Comparison of ENCODE assay signal across 16 cellular contexts in the genomic region with DNA sequence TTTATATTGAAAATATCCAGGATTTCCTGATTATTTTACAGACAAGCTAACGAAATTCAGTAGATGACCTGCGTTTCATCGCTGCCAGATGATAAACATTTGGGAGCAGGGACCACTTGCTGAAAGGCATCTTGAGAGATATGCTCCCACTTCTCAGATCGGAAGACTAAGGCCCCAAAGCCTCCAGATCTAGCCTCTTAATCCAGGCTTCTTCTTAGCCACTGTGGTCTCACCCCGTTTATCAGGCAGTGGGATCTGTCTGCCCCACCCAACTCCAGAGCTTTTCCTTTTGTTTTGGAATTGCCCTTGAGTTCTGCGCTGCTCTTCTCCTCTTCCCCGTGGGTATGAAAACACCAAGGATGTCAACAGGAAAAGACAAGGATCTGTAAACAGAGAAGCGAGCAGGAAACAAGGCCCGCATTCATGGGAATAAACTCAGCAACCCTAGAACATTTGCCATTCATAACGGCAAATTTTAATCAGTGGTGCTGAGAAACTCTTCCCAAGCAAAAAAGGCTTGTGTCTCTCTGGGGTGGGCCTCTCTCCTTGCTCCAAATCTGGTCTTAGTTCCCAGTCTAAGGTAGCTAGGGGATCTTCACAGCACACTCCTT. TPM values are rescaled to one million over a fixed set of nuclear protein-coding genes. Genes with fewer than 3 reads are reported as not detected.
DNase-seq lines count a peak whose midpoint lies in the region; ATAC-seq, FAIRE-seq and TF ChIP-seq lines count a peak whose summit lies in the region.
"Had no signal": no experiment of that assay in that cellular context is flagged by ENCODE, and none has a peak within 500 bp of the region (broad histone marks: within the 10 kb centered on the region; RNA-seq: fewer than 3 reads in every experiment).

No MANE protein-coding gene starts in this region.

- TF ChIP-seq POLR2A in breast epithelium (IDR thresholded peaks at IDR 0.05) = no peak
- TF ChIP-seq POLR2A in H1 (IDR thresholded peaks at IDR 0.05; ENCODE audit: control extremely low read depth in 1 of 2, low read depth in 2 of 2, low read length in 2 of 2) = no peak

- H2BK5ac ChIP-seq in H1 (ENCODE audit: low read depth, low read length) = peak overlapping the region; percentile 50; the same call in 1 of the 2 replicates

- peak overlapping the region; percentile 91; the same call in 1 of the 2 replicates for H2BK20ac ChIP-seq in H1 (ENCODE audit: low read length)

- H4K91ac ChIP-seq in H1 (replicated peaks; ENCODE audit: insufficient read length, low read length) = peak overlapping the region; percentile 6

- no peaks in the 10 kb centered on the region for H3K27me3 Mint-ChIP-seq in neural crest cell (ENCODE audit: low read depth)
- H3K27me3 Mint-ChIP-seq: dendritic cell treated with granulocyte-macrophage colony-stimulating factor and Interleukin-4, amounts not matched to agents 40 ng/mL and 50 ng/mL, for 4 days had no signal

- H3K79me1 ChIP-seq in H1 (ENCODE audit: low read depth, low read length) = no peaks in the 10 kb centered on the region

- H3K9me3 ChIP-seq in breast epithelium (no peaks in the 10 kb centered on the region), mammary epithelial cell (replicated peaks; ENCODE audit: insufficient read depth, low read length) (no peaks in the 10 kb centered on the region), H1 (ENCODE audit: insufficient read depth in 2 of 2, low read depth in 1 of 2, low read length in 1 of 2) (0 out of 4 replicates have a peak, but pooled peaks cover 0 to 2% of the 10 kb centered on the region in 2 experiments)

- DNase-seq in breast epithelium (ENCODE audit: low spot score in 2 of 2) = no peak
- no peak for DNase-seq in mammary epithelial cell
- no peak for DNase-seq in H1 (ENCODE audit: low read depth in 1 of 2, low spot score in 2 of 2)
- DNase-seq in neural crest cell (ENCODE audit: low read depth, low spot score) = no peak
- no peak for DNase-seq in cerebellum (ENCODE audit: low spot score)
- no peak for DNase-seq in HEK293T (ENCODE audit: extremely low spot score)
- DNase-seq: activated CD8-positive, alpha-beta T cell treated with anti-CD3 and anti-CD28 coated beads, Interleukin-2, amount 10 ng/mL, durations not matched to agents 7 days and 5 days; CD8-positive, alpha-beta T cell; H9; MV-4-11; SIG-M5 had no signal

- H3K36me3 Mint-ChIP-seq in neural crest cell (ENCODE audit: low read depth) = peaks cover 11% of the 10 kb centered on the region

- TF ChIP-seq RAD21 in H1 (IDR thresholded peaks at IDR 0.05 in 1 of 2, conservative IDR thresholded peaks at IDR 0.05 in 1 of 2; ENCODE audit: low read depth in 2 of 2, low read length in 2 of 2) = no peak

- H3K18ac ChIP-seq in H1 (ENCODE audit: extremely low read depth, low read length) = peak overlapping the region; percentile 52; the same call in 1 of the 2 replicates

- peaks cover 15% of the 10 kb centered on the region for H3K9me3 Mint-ChIP-seq in neural crest cell

- TF ChIP-seq CTCF in breast epithelium (IDR thresholded peaks at IDR 0.05) (no peak), mammary epithelial cell (conservative IDR thresholded peaks at IDR 0.05 in 1 of 2, IDR thresholded peaks at IDR 0.05 in 1 of 2; ENCODE audit: extremely low read depth in 1 of 2, insufficient read depth in 1 of 2, low read depth in 1 of 2, low read length in 2 of 2) (no peak), H1 (IDR thresholded peaks at IDR 0.05; ENCODE audit: control extremely low read depth in 1 of 3, insufficient read depth in 1 of 3, low read depth in 1 of 3, low read length in 3 of 3) (no peak), neural crest cell (conservative IDR thresholded peaks at IDR 0.05) (no peak)

- H3K9ac ChIP-seq in mammary epithelial cell (ENCODE audit: insufficient read depth, low read length) (no peak overlapping the region), H1 (replicated peaks in 1 of 4; ENCODE audit: extremely low read depth in 1 of 4, low read depth in 3 of 4, low read length in 3 of 4) (no peak overlapping the region)

- H4K8ac ChIP-seq in H1 (ENCODE audit: extremely low read depth, insufficient read depth, low read length) = no peak overlapping the region

- H3K23ac ChIP-seq in H1 (ENCODE audit: insufficient read length) = no peak overlapping the region

- BruUV-seq in mammary epithelial cell (replicated peaks; lab: Mats Ljungman, UMichigan) = no TSS peak

- no peak overlapping the region for H2BK15ac ChIP-seq in H1 (ENCODE audit: low read length)

- no peak overlapping the region for H3K56ac ChIP-seq in H1 (replicated peaks; ENCODE audit: insufficient read length, low read depth, low read length)

- H3K36me3 ChIP-seq in breast epithelium (no peaks in the 10 kb centered on the region), mammary epithelial cell (ENCODE audit: insufficient read depth, low read length) (peaks cover 6% of the 10 kb centered on the region), H1 (ENCODE audit: control insufficient read depth in 2 of 4, insufficient read depth in 4 of 4, low read length in 3 of 4) (no peaks in the 10 kb centered on the region; a peak in 1 of 8 replicates)

- H2AK5ac ChIP-seq in H1 (ENCODE audit: low read depth, low read length) = no peak overlapping the region

- no peaks in the 10 kb centered on the region for H3K79me2 ChIP-seq in mammary epithelial cell (ENCODE audit: insufficient read depth, low read length)
- no peaks in the 10 kb centered on the region for H3K79me2 ChIP-seq in H1 (ENCODE audit: control insufficient read depth in 1 of 2, insufficient read depth in 2 of 2, low read length in 2 of 2)

- no peak overlapping the region for H4K5ac ChIP-seq in H1 (ENCODE audit: insufficient read length, low read depth, low read length)

- no peak for ATAC-seq in GM21528 (IDR thresholded peaks at IDR 0.05; ENCODE audit: low FRiP score, unreplicated experiment)
- ATAC-seq: activated CD8-positive, alpha-beta T cell treated with anti-CD3 and anti-CD28 coated beads, Interleukin-2, amount 10 ng/mL, durations not matched to agents 7 days and 5 days; CD8-positive, alpha-beta T cell had no signal

- no peak for FAIRE-seq in H1 (lab: Jason Lieb, UNC)

- in situ Hi-C loops in mammary epithelial cell (cut with MboI; ENCODE audit: low sequenced_read_pairs in 2 of 2) = loop anchor here (5.0 to 25.0 kb wide), 4 partner anchors 291 to 704 kb away; no protein-coding TSS in a partner anchor

- H3K4ac ChIP-seq in H1 (replicated peaks; ENCODE audit: insufficient read length, low read depth, low read length) = no peak overlapping the region

- H3K27ac Mint-ChIP-seq in neural crest cell (ENCODE audit: unreplicated experiment) = peak overlapping the region; percentile 25
- H3K27ac Mint-ChIP-seq: activated CD8-positive, alpha-beta T cell treated with anti-CD3 and anti-CD28 coated beads, Interleukin-2, amount 10 ng/mL, durations not matched to agents 7 days and 5 days; activated T-helper 2 cell treated with anti-CD3 and anti-CD28 coated beads, Interferon-gamma antibody, Interleukin-2, Interleukin-4, amounts not matched to agents 10 μg/mL and 5 μg/mL and 100 μg/mL, durations not matched to agents 14 hours and 24 hours and 36 hours; dendritic cell treated with granulocyte-macrophage colony-stimulating factor and Interleukin-4, amounts not matched to agents 40 ng/mL and 50 ng/mL, for 4 days had no signal

- whole genome bisulfite sequencing in mammary epithelial cell (ENCODE audit: low coverage, missing lambda C conversion rate) = 76% methylated on average over 10 of the region's 10 CpGs
- 86% methylated on average over 10 of the region's 10 CpGs; no CpG with 5 or more reads in 1 of the 2 experiments for WGBS in H1 (ENCODE audit: extremely low coverage in 1 of 2, insufficient coverage in 1 of 2, insufficient read length in 1 of 2, insufficient replicate concordance in 2 of 2, low coverage in 1 of 2, low lambda C conversion rate in 2 of 2, missing lambda C conversion rate in 1 of 2), 2 experiments

- H3K4me1 ChIP-seq in breast epithelium = no peaks in the 10 kb centered on the region
- no peaks in the 10 kb centered on the region for H3K4me1 ChIP-seq in mammary epithelial cell (ENCODE audit: insufficient read depth, low read length)
- H3K4me1 ChIP-seq in H1 (replicated peaks in 1 of 4; ENCODE audit: control insufficient read depth in 3 of 4, insufficient read depth in 4 of 4, low read length in 3 of 4) = peaks cover 0 to 7% (median 2%) of the 10 kb centered on the region in 4 experiments; a peak in 3 of 7 replicates

- peaks cover 29% of the 10 kb centered on the region for H3K4me1 Mint-ChIP-seq in neural crest cell

- dilution Hi-C loops in mammary epithelial cell (cut with HindIII; ENCODE audit: low sequenced_read_pairs) = loop anchor here (5.0 to 25.0 kb wide), 2 partner anchors 384 to 704 kb away; no protein-coding TSS in a partner anchor

- H2AFZ ChIP-seq in mammary epithelial cell (ENCODE audit: low read depth, low read length) (no peak overlapping the region), H1 (ENCODE audit: low read length) (no peak overlapping the region)

- H3K14ac ChIP-seq in H1 (ENCODE audit: insufficient read length) = no peak overlapping the region

- POLR2A ChIA-PET in H1 (lab: Charles Lee; ENCODE audit: partially characterized antibody) (interaction anchor here (1.6 to 5.4 kb wide), 4 partner anchors 13 to 383 kb away, joined by 4 to 40 read pairs (median 8); no protein-coding TSS in a partner anchor), HEK293T (lab: Yijun Ruan, JAX) (no interaction called here)

- TF ChIP-seq EP300 in H1 (IDR thresholded peaks at IDR 0.05; ENCODE audit: borderline replicate concordance in 1 of 2, low read depth in 2 of 2, low read length in 2 of 2) = no peak

- H3K27ac ChIP-seq in breast epithelium (peak overlapping the region; percentile 56 to 61), mammary epithelial cell (ENCODE audit: insufficient read depth, low read depth, low read length) (no peak overlapping the region), H1 (ENCODE audit: low read depth, low read length) (no peak overlapping the region), temporal lobe (ENCODE audit: low read depth, low read length) (peak overlapping the region; percentile 63)

- no peak overlapping the region for H2BK120ac ChIP-seq in H1 (replicated peaks; ENCODE audit: low read depth, low read length)

- H4K20me1 ChIP-seq in mammary epithelial cell (ENCODE audit: insufficient read depth, low read length) = no peaks in the 10 kb centered on the region
- H4K20me1 ChIP-seq in H1 (replicated peaks in 1 of 2; ENCODE audit: control insufficient read depth in 1 of 2, insufficient read depth in 2 of 2, low read length in 2 of 2) = no peaks in the 10 kb centered on the region

- H2BK12ac ChIP-seq in H1 (ENCODE audit: low read depth, low read length) = peak overlapping the region; percentile 62

- no peaks in the 10 kb centered on the region for H3K23me2 ChIP-seq in H1 (ENCODE audit: low read depth, low read length)

- intact Hi-C loops in breast epithelium (cut with DNase I; ENCODE audit: low total_unique reads) (no loop called here), mammary epithelial cell (cut with micrococcal nuclease) (loop anchor here (5.0 kb wide), 2 partner anchors 104 to 714 kb away; no protein-coding TSS in a partner anchor)

- peak overlapping the region; percentile 36 for H3K4me3 Mint-ChIP-seq in neural crest cell
- H3K4me3 Mint-ChIP-seq: activated CD8-positive, alpha-beta T cell treated with anti-CD3 and anti-CD28 coated beads, Interleukin-2, amount 10 ng/mL, durations not matched to agents 7 days and 5 days; CD8-positive, alpha-beta T cell; dendritic cell treated with granulocyte-macrophage colony-stimulating factor and Interleukin-4, amounts not matched to agents 40 ng/mL and 50 ng/mL, for 4 days; H9 had no signal

- no peak overlapping the region for H3K4me3 ChIP-seq in breast epithelium
- no peak overlapping the region for H3K4me3 ChIP-seq in mammary epithelial cell (replicated peaks in 1 of 3; ENCODE audit: insufficient read depth in 1 of 3, low read depth in 2 of 3, low read length in 3 of 3)
- H3K4me3 ChIP-seq in H1 (ENCODE audit: extremely low read depth in 1 of 4, insufficient read depth in 2 of 4, low read depth in 3 of 4, low read length in 4 of 4) = no peak overlapping the region
- H3K4me3 ChIP-seq: lung had no signal

- H3K4me2 ChIP-seq in mammary epithelial cell (ENCODE audit: insufficient read depth, low read depth, low read length) (no peak overlapping the region), H1 (ENCODE audit: insufficient read depth in 1 of 2, low read depth in 2 of 2, low read length in 2 of 2) (no peak overlapping the region)

- H3K27me3 ChIP-seq in breast epithelium (no peaks in the 10 kb centered on the region), mammary epithelial cell (ENCODE audit: insufficient read depth, low read length) (no peaks in the 10 kb centered on the region), H1 (replicated peaks in 1 of 4; ENCODE audit: control insufficient read depth in 3 of 4, extremely low read depth in 1 of 4, insufficient read depth in 3 of 4, low read length in 3 of 4) (no peaks in the 10 kb centered on the region)

- CTCF ChIA-PET in mammary epithelial cell (lab: Charles Lee; ENCODE audit: low non-redundant PET) (no interaction called here), H1 (lab: Charles Lee; ENCODE audit: partially characterized antibody) (interaction anchor here (0.6 to 3.5 kb wide), 14 partner anchors 9 to 437 kb away, joined by 3 to 31 read pairs (median 4); no protein-coding TSS in a partner anchor), HEK293T (lab: Yijun Ruan, JAX) (interaction anchor here (1.9 kb wide), 1 partner anchor 383 kb away, joined by 10 read pairs; no protein-coding TSS in a partner anchor)

RNA-seq across cellular contexts. Expression of a gene that starts 21.4 kb away (rescaled TPM):
- total RNA-seq in breast epithelium = 100 to 1,000 TPM; 305 to 371 (median 335) TPM
- 100 to 1,000 TPM; 464 to 468 TPM for total RNA-seq in mammary epithelial cell
- polyA plus RNA-seq in mammary epithelial cell = 914 TPM
- polyA minus RNA-seq in mammary epithelial cell = 331 TPM
- total RNA-seq in H1 (2021; fragmentation: NEBNext Ultra II Directional; extraction: Animal tissue kit (Norgen Biotek cat#: 25700)) = 164 and 174 TPM in 2 replicates
- 100 and 188 TPM in 2 replicates for polyA plus RNA-seq in H1 (2011; rRNA removed)
- 199 TPM for polyA plus RNA-seq in H1 (2011; cell fraction: cytosol; rRNA removed)
- 56.0 TPM for polyA plus RNA-seq in H1 (2011; cell fraction: nucleus; rRNA removed)
- polyA plus RNA-seq in H1 (2012, experiment 1 of 2) = 177 to 224 TPM (median 188 TPM) in 4 replicates
- 35.3 TPM for polyA plus RNA-seq in H1 (2012, experiment 2 of 2)
- polyA plus RNA-seq in H1 (2013, experiment 1 of 2) = 207 TPM
- 203 TPM for polyA plus RNA-seq in H1 (2013, experiment 2 of 2)
- polyA minus RNA-seq in H1 (2011; rRNA and poly(A)+ RNA removed) = 82.3 and 109 TPM in 2 replicates
- 64.8 TPM for polyA minus RNA-seq in H1 (2011; cell fraction: cytosol; rRNA and poly(A)+ RNA removed)
- 41.4 TPM for polyA minus RNA-seq in H1 (2011; cell fraction: nucleus; rRNA and poly(A)+ RNA removed)
- total RNA-seq in neural crest cell = 89.6 and 95.1 TPM in 2 replicates
- 128 TPM for total RNA-seq in temporal lobe
- 95.0 TPM for total RNA-seq in cerebellum

RNA-seq across cellular contexts. Expression of a gene that starts 35.8 kb away (rescaled TPM):
- total RNA-seq in breast epithelium (100 to 1,000 TPM; 403 to 495 (median 444) TPM), mammary epithelial cell (100 to 1,000 TPM; 429 to 570 TPM), neural crest cell (165 TPM in 2 replicates), temporal lobe (34.2 TPM), cerebellum (54.7 TPM)
- polyA plus RNA-seq in mammary epithelial cell (487 TPM), H1 (2011; rRNA removed) (88.4 and 188 TPM in 2 replicates)
- 414 TPM for polyA minus RNA-seq in mammary epithelial cell
- total RNA-seq in H1 (2021; fragmentation: NEBNext Ultra II Directional; extraction: Animal tissue kit (Norgen Biotek cat#: 25700)) = 238 and 247 TPM in 2 replicates
- 203 TPM for polyA plus RNA-seq in H1 (2011; cell fraction: cytosol; rRNA removed)
- polyA plus RNA-seq in H1 (2011; cell fraction: nucleus; rRNA removed) = 60.5 TPM
- 198 to 308 TPM (median 222 TPM) in 4 replicates for polyA plus RNA-seq in H1 (2012, experiment 1 of 2)
- 81.9 TPM for polyA plus RNA-seq in H1 (2012, experiment 2 of 2)
- 348 TPM for polyA plus RNA-seq in H1 (2013, experiment 1 of 2)
- polyA plus RNA-seq in H1 (2013, experiment 2 of 2) = 332 TPM
- polyA minus RNA-seq in H1 (2011; rRNA and poly(A)+ RNA removed) = 151 and 173 TPM in 2 replicates
- polyA minus RNA-seq in H1 (2011; cell fraction: cytosol; rRNA and poly(A)+ RNA removed) = 91.4 TPM
- 165 TPM for polyA minus RNA-seq in H1 (2011; cell fraction: nucleus; rRNA and poly(A)+ RNA removed)

Comparison
In these comparisons a context has a peak if more than half of its experiments do, and no peak if none do; other contexts are left out.
1. H3K27ac ChIP-seq: peak in breast epithelium (2 of 2) and temporal lobe (single experiment); none in mammary epithelial cell (single experiment) and H1 (single experiment).